ENCODE assay signal across 9 cellular contexts in genomic region chr9:18473551-18474279, GRCh38. TPM values are rescaled to one million over a fixed set of nuclear protein-coding genes. Genes with fewer than 3 reads are reported as not detected.
DNase-seq lines count a peak whose midpoint lies in the region; TF ChIP-seq lines count a peak whose summit lies in the region.
"Had no signal": no experiment of that assay in that cellular context is flagged by ENCODE, and none has a peak within 500 bp of the region (broad histone marks: within the 10 kb centered on the region; RNA-seq: fewer than 3 reads in every experiment).

Gene ADAMTSL1 (plus strand): TSS chr9:18474153. CDS start chr9:18474233, 80 bp downstream.

- H3K36me3 ChIP-seq in endocrine pancreas (ENCODE audit: control insufficient read depth, insufficient read depth, low read length) = no peaks in the 10 kb centered on the region
- no peaks in the 10 kb centered on the region for H3K36me3 ChIP-seq in uterus
- H3K36me3 ChIP-seq: BLaER1 had no signal

- intact Hi-C loops in uterus (cut with DNase I; ENCODE audit: low total_unique reads) = no loop called here

- TF ChIP-seq CTCF in uterus (IDR thresholded peaks at IDR 0.05) = no peak

- no peaks in the 10 kb centered on the region for H3K27me3 ChIP-seq in endocrine pancreas (ENCODE audit: control insufficient read depth, insufficient read depth, low read length)
- H3K27me3 ChIP-seq in uterus = no peaks in the 10 kb centered on the region
- H3K27me3 ChIP-seq: BLaER1 had no signal

- DNase-seq in SHP77 (lab: John Stamatoyannopoulos, UW) (peak; percentile 27 to 41), SHP77 treated with DMSO at 0.1 percent for 48 hours (lab: John Stamatoyannopoulos, UW) (no peak), medulla oblongata (ENCODE audit: extremely low spot score) (peak; percentile 50), uterus (peak; percentile 34 to 50), SKM-1 (lab: John Stamatoyannopoulos, UW; ENCODE audit: unreplicated experiment) (no peak)
- DNase-seq in activated naive CD4-positive, alpha-beta T cell treated with anti-CD3 and anti-CD28 coated beads, Interleukin-2, amount 50 U/mL, for 16 hours = no peak
- DNase-seq in activated effector memory CD4-positive, alpha-beta T cell treated with Interleukin-2 at 50 U/mL for 16 hours = no peak

- H3K27ac ChIP-seq in uterus = peak within 1 kb of the TSS; percentile 69 to 71
- H3K27ac ChIP-seq: BLaER1 had no signal

- H3K4me1 ChIP-seq in endocrine pancreas (ENCODE audit: control insufficient read depth, insufficient read depth, low read length) = peaks cover 3% of the 10 kb centered on the region
- H3K4me1 ChIP-seq in uterus = no peaks in the 10 kb centered on the region

- H3K4me3 ChIP-seq in endocrine pancreas (ENCODE audit: control insufficient read depth, insufficient read depth, low read length) (peak within 1 kb of the TSS; percentile 62), uterus (peak within 1 kb of the TSS; percentile 29 to 31)
- H3K4me3 ChIP-seq: BLaER1 had no signal

- H3K9ac ChIP-seq in endocrine pancreas (ENCODE audit: control insufficient read depth, insufficient read depth, low read length) = no peak within 1 kb of the TSS
- H3K9ac ChIP-seq: BLaER1 had no signal

- no peaks in the 10 kb centered on the region for H3K9me3 ChIP-seq in endocrine pancreas (ENCODE audit: control insufficient read depth, low read length)
- no peaks in the 10 kb centered on the region for H3K9me3 ChIP-seq in uterus

- no peak for TF ChIP-seq POLR2A in uterus (IDR thresholded peaks at IDR 0.05)

RNA-seq across cellular contexts. Expression of gene ADAMTSL1, which starts in this region (rescaled TPM):
- 100 to 1,000 TPM in 3 of 4 donors, 10 to 100 TPM in 1; 30.0 to 186 (median 138) TPM for total RNA-seq in uterus

Comparison
In these comparisons a context has a peak if more than half of its experiments do, and no peak if none do; other contexts are left out.
1. DNase-seq: peak in SHP77 (2 of 2), medulla oblongata (single experiment) and uterus (2 of 2); none in SHP77 treated with DMSO at 0.1 percent for 48 hours (single experiment), activated naive CD4-positive, alpha-beta T cell treated with anti-CD3 and anti-CD28 coated beads, Interleukin-2, amount 50 U/mL, for 16 hours (single experiment), activated effector memory CD4-positive, alpha-beta T cell treated with Interleukin-2 at 50 U/mL for 16 hours (single experiment) and SKM-1 (single experiment).